In the genomic region with DNA sequence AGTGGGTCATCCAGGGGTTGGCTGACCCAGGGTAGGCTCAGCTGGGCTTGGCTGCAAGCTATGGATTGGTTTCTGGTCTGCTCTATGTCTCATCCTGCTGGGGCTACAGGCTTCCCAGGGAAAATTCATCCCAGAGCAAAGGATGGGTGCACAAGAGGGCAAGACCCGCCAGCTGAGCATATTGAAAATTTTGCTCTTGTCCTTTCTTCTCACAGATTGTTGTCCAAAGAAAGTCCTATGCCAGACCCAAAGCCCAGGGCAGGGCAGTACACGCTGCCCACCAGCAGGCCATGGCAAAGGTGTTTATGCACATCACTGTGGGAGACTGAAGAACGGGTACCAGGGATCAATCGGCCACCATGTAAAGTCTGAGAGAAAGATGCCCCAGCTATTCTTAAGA, we compare ENCODE assay signal across 36 cellular contexts.
"Had no signal": no experiment of that assay in that cellular context is flagged by ENCODE, and none has a peak within 500 bp of the region (broad histone marks: within the 10 kb centered on the region; RNA-seq: fewer than 3 reads in every experiment).

No MANE protein-coding gene starts in this region.

- H3K36me3 ChIP-seq: adrenal gland, breast epithelium, Peyer's patch had no signal

- H3K9me3 Mint-ChIP-seq: activated CD4-positive, alpha-beta memory T cell treated with anti-CD3 and anti-CD28 coated beads for 36 hours; activated naive CD4-positive, alpha-beta T cell treated with anti-CD3 and anti-CD28 coated beads for 36 hours; activated T-cell treated with anti-CD3 and anti-CD28 coated beads, Interleukin-2, amount 50 U/mL, for 72 hours; activated T-helper 17 cell treated with anti-CD3 and anti-CD28 coated beads, Interleukin-2, amount 50 U/mL, for 72 hours; central memory CD8-positive, alpha-beta T cell; T-cell had no signal

- H3K9me3 ChIP-seq: adrenal gland, body of pancreas, breast epithelium, Peyer's patch had no signal

- H3K27ac Mint-ChIP-seq: activated B cell treated with CpG ODN at 0.5 μM for 24 hours; activated CD4-positive, alpha-beta memory T cell treated with anti-CD3 and anti-CD28 coated beads for 36 hours; activated naive CD4-positive, alpha-beta T cell treated with anti-CD3 and anti-CD28 coated beads for 36 hours; activated naive CD4-positive, alpha-beta T cell treated with anti-CD3 and anti-CD28 coated beads, Interleukin-2, amount 50 U/mL, for 72 hours; activated T-cell treated with anti-CD3 and anti-CD28 coated beads, Interleukin-2, amount 50 U/mL, for 72 hours; activated T-helper 17 cell treated with anti-CD3 and anti-CD28 coated beads, Interleukin-2, amount 50 U/mL, for 72 hours had no signal

- H3K4me3 Mint-ChIP-seq: activated B cell treated with CpG ODN at 0.5 μM for 24 hours; activated CD4-positive, alpha-beta memory T cell treated with anti-CD3 and anti-CD28 coated beads for 36 hours; activated naive CD4-positive, alpha-beta T cell treated with anti-CD3 and anti-CD28 coated beads for 36 hours; activated T-cell treated with anti-CD3 and anti-CD28 coated beads, Interleukin-2, amount 50 U/mL, for 72 hours; activated T-helper 17 cell treated with anti-CD3 and anti-CD28 coated beads, Interleukin-2, amount 50 U/mL, for 72 hours; central memory CD8-positive, alpha-beta T cell; T-cell had no signal

- H3K36me3 Mint-ChIP-seq: activated CD4-positive, alpha-beta memory T cell treated with anti-CD3 and anti-CD28 coated beads for 36 hours; T-cell had no signal

- H3K27me3 ChIP-seq: adrenal gland, body of pancreas, breast epithelium, Peyer's patch had no signal

- H3K4me3 ChIP-seq: adrenal gland, body of pancreas, breast epithelium, Peyer's patch had no signal

- H3K27me3 Mint-ChIP-seq: activated CD4-positive, alpha-beta memory T cell treated with anti-CD3 and anti-CD28 coated beads for 36 hours; activated T-helper 17 cell treated with anti-CD3 and anti-CD28 coated beads, Interleukin-2, amount 50 U/mL, for 72 hours; T-cell had no signal

- ATAC-seq: activated naive CD4-positive, alpha-beta T cell treated with anti-CD3 and anti-CD28 coated beads, Interleukin-2, amount 50 U/mL, for 72 hours; activated T-cell treated with anti-CD3 and anti-CD28 coated beads, Interleukin-2, amount 50 U/mL, for 72 hours; activated T-helper 17 cell treated with anti-CD3 and anti-CD28 coated beads, Interleukin-2, amount 50 U/mL, for 72 hours; body of pancreas; PC-3; Right ventricle myocardium inferior; SK-N-SH treated with all-trans-retinoic acid at 6 μM for 48 hours; T-cell had no signal

- H3K27ac ChIP-seq: adrenal gland, body of pancreas, breast epithelium, Peyer's patch, RWPE1, VCaP had no signal

- DNase-seq: activated B cell treated with CpG ODN at 0.5 μM for 24 hours; activated CD4-positive, alpha-beta memory T cell treated with anti-CD3 and anti-CD28 coated beads for 36 hours; activated CD4-positive, alpha-beta T cell treated with anti-CD3 and anti-CD28 coated beads for 4 hours; activated CD4-positive, alpha-beta T cell treated with anti-CD3 and anti-CD28 coated beads, Interleukin-2, amount 50 U/mL, for 1 hour; activated CD4-positive, CD25-positive, alpha-beta regulatory T cell treated with anti-CD3 and anti-CD28 coated beads, Interleukin-2, amount 50 U/mL, for 72 hours; activated gamma-delta T cell; activated naive CD4-positive, alpha-beta T cell treated with anti-CD3 and anti-CD28 coated beads for 36 hours; activated T-cell treated with anti-CD3 and anti-CD28 coated beads, Interleukin-2, amount 50 U/mL, for 1 hour; activated T-cell treated with anti-CD3 and anti-CD28 coated beads, Interleukin-2, amount 50 U/mL, for 72 hours; body of pancreas; Karpas-422; KBM-7; NCI-H1048; NCI-H1105 treated with DMSO at 0.1 percent for 48 hours; NCI-H1436; NCI-H1694; NCI-H1930; NCI-H345; NCI-H524 treated with DMSO at 0.1 percent for 48 hours; NCI-H748 treated with DMSO at 0.1 percent for 48 hours; NK-92 treated with Interleukin-12 subunit alpha and Interleukin-12 subunit beta, amount 100 ng/mL, for 24 hours; PC-3; Peyer's patch; SIG-M5; T-cell; T-helper 2 cell; T-helper 9 cell had no signal

- H3K4me1 ChIP-seq: adrenal gland, body of pancreas, breast epithelium had no signal
